ENCODE assay signal across 1 cellular context in genomic region chr15:68875377-68876116, GRCh38.
A peak's percentile ranks its signal among the peaks of the same experiment; 100 is the strongest.
TF ChIP-seq lines count a peak whose summit lies in the region.

No MANE protein-coding gene starts in this region.

TF ChIP-seq in GM12878, 131 proteins besides CTCF, POLR2A, EP300 and RAD21 (continued from another document):
- TF ChIP-seq ZNF592 (IDR thresholded peaks at IDR 0.05), result 0 out of 2 replicates have a peak, but pooled peaks have one; percentile 38
- peak; percentile 97 for TF ChIP-seq SMC3 (IDR thresholded peaks at IDR 0.05; ENCODE audit: borderline replicate concordance, low read length)
- TF ChIP-seq POU2F2 (IDR thresholded peaks at IDR 0.05; ENCODE audit: borderline replicate concordance, low read depth, low read length), result 0 out of 3 replicates have a peak, but pooled peaks have one; percentile 19
- no peak for TF ChIP-seq NKRF (conservative IDR thresholded peaks at IDR 0.05)
- TF ChIP-seq YY1 (IDR thresholded peaks at IDR 0.05; ENCODE audit: low read depth, low read length), result peak; percentile 53; the same call in 1 of the 2 replicates
- TF ChIP-seq ZNF687 (IDR thresholded peaks at IDR 0.05), result no peak
- no peak for TF ChIP-seq ZZZ3 (IDR thresholded peaks at IDR 0.05; ENCODE audit: control insufficient read depth, insufficient read length, low read depth)
- peak; percentile 88 to 91 for TF ChIP-seq BHLHE40 (IDR thresholded peaks at IDR 0.05; ENCODE audit: borderline replicate concordance in 1 of 2, low read depth in 2 of 2, low read length in 1 of 2)
- TF ChIP-seq MLLT1 (IDR thresholded peaks at IDR 0.05), result no peak
- no peak for TF ChIP-seq ZBTB4 (CRISPR knock-in tag; IDR thresholded peaks at IDR 0.05)
- no peak for TF ChIP-seq PRDM15 (CRISPR knock-in tag; IDR thresholded peaks at IDR 0.05)
